Comparison of ENCODE assay signal across 1 cellular context in genomic region chr10:61964059-61964709, GRCh38.
TF ChIP-seq lines count a peak whose summit lies in the region.

No MANE protein-coding gene starts in this region.

TF ChIP-seq in HepG2, 621 proteins besides CTCF, POLR2A, EP300 and RAD21 (continued from another document):
- peak; percentile 20; the same call in 1 of the 2 replicates for TF ChIP-seq ZNF646 (CRISPR knock-in tag; IDR thresholded peaks at IDR 0.05)
- 0 out of 2 replicates have a peak, but pooled peaks have one; percentile 16 for TF ChIP-seq ZNF761 (CRISPR knock-in tag; conservative IDR thresholded peaks at IDR 0.05)
- peak; percentile 49; the same call in 1 of the 2 replicates for TF ChIP-seq ZNF574 (CRISPR knock-in tag; IDR thresholded peaks at IDR 0.05)
- peak; percentile 41; the same call in 1 of the 2 replicates for TF ChIP-seq ZMYM4 (CRISPR knock-in tag; IDR thresholded peaks at IDR 0.05)
- peak; percentile 43 for TF ChIP-seq POLR2G (IDR thresholded peaks at IDR 0.05; ENCODE audit: low read depth, low read length)
- peak; percentile 39; the same call in 1 of the 2 replicates for TF ChIP-seq BRD4 (CRISPR knock-in tag; IDR thresholded peaks at IDR 0.05)
- TF ChIP-seq E2F2 (CRISPR knock-in tag; IDR thresholded peaks at IDR 0.05; ENCODE audit: borderline replicate concordance), result no peak
- no peak for TF ChIP-seq RXRA (CRISPR knock-in tag; IDR thresholded peaks at IDR 0.05)
- peak; percentile 35; the same call in 1 of the 2 replicates for TF ChIP-seq POLR2AphosphoS5 (IDR thresholded peaks at IDR 0.05; ENCODE audit: low read depth, low read length)
- TF ChIP-seq ZNF354B (CRISPR knock-in tag; IDR thresholded peaks at IDR 0.05), result no peak
- peak; percentile 59; the same call in 1 of the 2 replicates for TF ChIP-seq ZMYM3 (CRISPR knock-in tag; IDR thresholded peaks at IDR 0.05)
- peak; percentile 100 for TF ChIP-seq ZNF263 (CRISPR knock-in tag; IDR thresholded peaks at IDR 0.05)
- peak; percentile 17; the same call in 1 of the 2 replicates for TF ChIP-seq ZNF878 (CRISPR knock-in tag; IDR thresholded peaks at IDR 0.05)
- 0 out of 2 replicates have a peak, but pooled peaks have one; percentile 40 for TF ChIP-seq MBD4 (IDR thresholded peaks at IDR 0.05; ENCODE audit: borderline replicate concordance, low read length)
- 0 out of 2 replicates have a peak, but pooled peaks have one; percentile 7 for TF ChIP-seq TARDBP (CRISPR knock-in tag; IDR thresholded peaks at IDR 0.05)
- no peak for TF ChIP-seq MYC (CRISPR knock-in tag; IDR thresholded peaks at IDR 0.05; ENCODE audit: borderline replicate concordance)
- no peak for TF ChIP-seq SMARCC2 (IDR thresholded peaks at IDR 0.05)
- no peak for TF ChIP-seq ZNF510 (CRISPR knock-in tag; IDR thresholded peaks at IDR 0.05; ENCODE audit: low read depth)
- TF ChIP-seq MTA3 (CRISPR knock-in tag; IDR thresholded peaks at IDR 0.05), result no peak
- TF ChIP-seq SNAPC2 (CRISPR knock-in tag; IDR thresholded peaks at IDR 0.05), result 0 out of 2 replicates have a peak, but pooled peaks have one; percentile 2
- TF ChIP-seq SIN3B (IDR thresholded peaks at IDR 0.05; ENCODE audit: low read length), result no peak
- peak; percentile 61 for TF ChIP-seq FOXA1 (IDR thresholded peaks at IDR 0.05)
- peak; percentile 84 for TF ChIP-seq FOXA1 (CRISPR knock-in tag; IDR thresholded peaks at IDR 0.05)
- no peak for TF ChIP-seq CHD2 (IDR thresholded peaks at IDR 0.05; ENCODE audit: low read depth, low read length)
- 0 out of 2 replicates have a peak, but pooled peaks have one; percentile 38 for TF ChIP-seq POGZ (CRISPR knock-in tag; IDR thresholded peaks at IDR 0.05)
- TF ChIP-seq ZSCAN31 (CRISPR knock-in tag; IDR thresholded peaks at IDR 0.05; ENCODE audit: low read depth), result no peak
- TF ChIP-seq ZNF713 (CRISPR knock-in tag; IDR thresholded peaks at IDR 0.05), result no peak
